In the genomic region with DNA sequence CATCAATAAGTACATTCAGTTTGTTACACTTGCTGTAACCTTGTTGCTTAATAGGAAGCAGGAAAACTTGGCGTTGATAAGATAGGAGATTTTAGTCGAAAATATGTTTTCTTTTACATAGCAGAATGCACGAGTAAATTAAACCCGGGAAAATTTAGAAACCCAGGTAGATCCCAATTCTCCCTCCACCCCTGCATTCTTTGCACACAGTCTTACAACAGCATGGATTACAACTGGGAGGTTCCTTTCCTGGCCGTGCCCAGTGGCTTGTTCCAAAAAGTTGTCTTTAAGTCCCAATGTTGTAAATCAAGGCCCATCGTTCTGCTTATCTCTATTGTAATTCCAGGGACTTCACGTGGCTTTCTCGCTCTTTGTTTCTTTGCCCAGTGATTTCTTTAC, we compare ENCODE assay signal across 8 cellular contexts. TPM values are rescaled to one million over a fixed set of nuclear protein-coding genes. Genes with fewer than 3 reads are reported as not detected.
DNase-seq lines count a peak whose midpoint lies in the region; ATAC-seq lines count a peak whose summit lies in the region.

No MANE protein-coding gene starts in this region.

- no peaks in the 10 kb centered on the region for H3K9me3 Mint-ChIP-seq in activated T-helper 17 cell treated with anti-CD3 and anti-CD28 coated beads, Interleukin-2, amount 50 U/mL, for 72 hours
- H3K9me3 Mint-ChIP-seq in stimulated activated naive CD8-positive, alpha-beta T cell treated with anti-CD3 and anti-CD28 coated beads, Interleukin-15, amount 100 ng/mL, for 72 hours: no peaks in the 10 kb centered on the region

- H3K36me3 Mint-ChIP-seq in activated T-helper 17 cell treated with anti-CD3 and anti-CD28 coated beads, Interleukin-2, amount 50 U/mL, for 72 hours (ENCODE audit: low read depth): peaks cover 8% of the 10 kb centered on the region

- H3K9me3 ChIP-seq in iPS-15b (ENCODE audit: control insufficient read depth, insufficient read depth, low read length): no peaks in the 10 kb centered on the region

- DNase-seq in NCI-H82 (lab: John Stamatoyannopoulos, UW) (peak; percentile 55), NCI-H82 treated with DMSO at 0.1 percent for 48 hours (lab: John Stamatoyannopoulos, UW; ENCODE audit: unreplicated experiment) (no peak), NOMO-1 treated with dmso at 0.1 percent for 144 hours (lab: John Stamatoyannopoulos, UW; ENCODE audit: unreplicated experiment) (no peak), MV-4-11 (lab: John Stamatoyannopoulos, UW) (no peak)
- DNase-seq in stimulated activated naive CD8-positive, alpha-beta T cell treated with anti-CD3 and anti-CD28 coated beads, Interleukin-15, amount 100 ng/mL, for 72 hours: no peak

- H3K4me3 ChIP-seq in iPS-15b (ENCODE audit: low read depth, low read length): peak overlapping the region; percentile 71

- H3K27me3 Mint-ChIP-seq in activated T-helper 17 cell treated with anti-CD3 and anti-CD28 coated beads, Interleukin-2, amount 50 U/mL, for 72 hours: no peaks in the 10 kb centered on the region
- peaks cover 8% of the 10 kb centered on the region for H3K27me3 Mint-ChIP-seq in stimulated activated naive CD8-positive, alpha-beta T cell treated with anti-CD3 and anti-CD28 coated beads, Interleukin-15, amount 100 ng/mL, for 72 hours

- no peak overlapping the region for H3K9ac ChIP-seq in iPS-15b (ENCODE audit: low read depth, low read length)

- no peaks in the 10 kb centered on the region for H3K36me3 ChIP-seq in iPS-15b (ENCODE audit: control insufficient read depth, insufficient read depth, low read length)

- peaks cover 2% of the 10 kb centered on the region for H3K27me3 ChIP-seq in iPS-15b (ENCODE audit: control insufficient read depth, insufficient read depth, low read length)

- H3K4me3 Mint-ChIP-seq in activated T-helper 17 cell treated with anti-CD3 and anti-CD28 coated beads, Interleukin-2, amount 50 U/mL, for 72 hours: peak overlapping the region; percentile 78
- H3K4me3 Mint-ChIP-seq in stimulated activated naive CD8-positive, alpha-beta T cell treated with anti-CD3 and anti-CD28 coated beads, Interleukin-15, amount 100 ng/mL, for 72 hours: peak overlapping the region; percentile 91 to 95

- peak overlapping the region; percentile 48 for H3K27ac Mint-ChIP-seq in activated T-helper 17 cell treated with anti-CD3 and anti-CD28 coated beads, Interleukin-2, amount 50 U/mL, for 72 hours
- H3K27ac Mint-ChIP-seq in stimulated activated naive CD8-positive, alpha-beta T cell treated with anti-CD3 and anti-CD28 coated beads, Interleukin-15, amount 100 ng/mL, for 72 hours: no peak overlapping the region

- peaks cover 18% of the 10 kb centered on the region for H3K4me1 Mint-ChIP-seq in activated T-helper 17 cell treated with anti-CD3 and anti-CD28 coated beads, Interleukin-2, amount 50 U/mL, for 72 hours
- peaks cover 24% of the 10 kb centered on the region for H3K4me1 Mint-ChIP-seq in stimulated activated naive CD8-positive, alpha-beta T cell treated with anti-CD3 and anti-CD28 coated beads, Interleukin-15, amount 100 ng/mL, for 72 hours

- H3K4me1 ChIP-seq in iPS-15b (ENCODE audit: control insufficient read depth, insufficient read depth, low read length): peaks cover 6% of the 10 kb centered on the region

- no peak for ATAC-seq in activated T-helper 17 cell treated with anti-CD3 and anti-CD28 coated beads, Interleukin-2, amount 50 U/mL, for 72 hours (replicated peaks)
- ATAC-seq in stimulated activated naive CD8-positive, alpha-beta T cell treated with anti-CD3 and anti-CD28 coated beads, Interleukin-15, amount 100 ng/mL, for 72 hours: no peak
- no peak for ATAC-seq in GM21515 (IDR thresholded peaks at IDR 0.05; ENCODE audit: unreplicated experiment)

RNA-seq across cellular contexts. Expression of a gene that starts 1.1 kb away (rescaled TPM):
- 10 to 100 TPM; 15.4 to 17.9 TPM for total RNA-seq in activated T-helper 17 cell treated with anti-CD3 and anti-CD28 coated beads, Interleukin-2, amount 50 U/mL, for 72 hours
